8 cellular contexts compared by ENCODE assay signal in the genomic region with DNA sequence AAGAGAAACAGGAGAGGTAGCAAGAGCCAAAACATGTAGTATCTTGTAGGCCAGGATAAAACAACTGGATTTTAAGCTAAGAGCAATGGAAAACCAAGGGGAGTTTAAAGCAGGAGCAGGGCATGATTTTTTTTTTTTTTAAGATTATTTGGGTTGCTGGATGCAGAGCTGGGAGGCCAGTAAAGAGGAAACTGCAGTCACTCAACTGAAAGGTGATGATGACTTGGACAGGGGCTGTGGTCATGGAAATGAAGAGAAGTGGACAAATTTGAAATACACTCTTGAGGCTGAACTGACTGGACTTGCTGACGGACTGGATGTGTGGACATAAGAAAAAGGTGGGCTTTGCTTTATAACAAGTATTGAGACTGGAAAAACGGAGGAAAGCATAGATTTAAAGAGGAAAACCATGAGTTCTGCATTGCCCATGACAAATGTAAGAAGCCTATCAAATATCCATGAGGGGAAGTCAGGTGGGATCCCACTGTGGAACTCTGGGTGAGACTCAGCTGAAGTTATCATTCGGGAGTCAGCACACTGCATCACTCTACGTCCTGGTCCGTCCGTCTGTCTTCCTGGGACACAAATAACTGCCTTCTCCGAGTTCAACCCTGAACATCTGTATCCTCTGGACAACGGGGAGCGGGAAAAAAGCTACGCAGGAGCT. TPM values are rescaled to one million over a fixed set of nuclear protein-coding genes. Genes with fewer than 3 reads are reported as not detected.
DNase-seq lines count a peak whose midpoint lies in the region; ATAC-seq and TF ChIP-seq lines count a peak whose summit lies in the region.

No MANE protein-coding gene starts in this region.

- no peak for TF ChIP-seq CTCF in gastrocnemius medialis (IDR thresholded peaks at IDR 0.05 in 4 of 5, conservative IDR thresholded peaks at IDR 0.05 in 1 of 5)

- H3K4me3 ChIP-seq in right cardiac atrium (ENCODE audit: low read length) (peak overlapping the region; percentile 91), gastrocnemius medialis (peak overlapping the region; percentile 71 to 86 (median 75))

- H3K4me1 ChIP-seq in right cardiac atrium (ENCODE audit: control insufficient read depth, insufficient read depth, low read length) (peaks cover 2% of the 10 kb centered on the region), gastrocnemius medialis (peaks cover 31 to 53% of the 10 kb centered on the region in 2 donors)

- no peak for ATAC-seq in activated CD8-positive, alpha-beta memory T cell treated with anti-CD3 and anti-CD28 coated beads, Interleukin-2, amount 10 ng/mL, durations not matched to agents 7 days and 5 days
- ATAC-seq in HG03378 (IDR thresholded peaks at IDR 0.05; ENCODE audit: unreplicated experiment) (peak; percentile 14), right cardiac atrium (peak; percentile 61 to 65), gastrocnemius medialis (peak; percentile 46), GM19452 (IDR thresholded peaks at IDR 0.05; ENCODE audit: unreplicated experiment) (no peak), GM18907 (IDR thresholded peaks at IDR 0.05; ENCODE audit: unreplicated experiment) (no peak)
- peak in 1 of 2 donors; percentile 2 for ATAC-seq in activated T-cell treated with anti-CD3 and anti-CD28 coated beads, Interleukin-2, amount 50 U/mL, for 72 hours (replicated peaks in 1 of 2)

- CTCF ChIA-PET in activated CD8-positive, alpha-beta memory T cell treated with anti-CD3 and anti-CD28 coated beads, Interleukin-2, amount 10 ng/mL, durations not matched to agents 7 days and 5 days (lab: Charles Lee): interaction anchor here (1.2 to 2.4 kb wide), 8 partner anchors 14 to 473 kb away, joined by 3 to 19 read pairs (median 5); partner anchors contain the start of genes CHCHD4 and TMEM43

- H3K36me3 Mint-ChIP-seq in activated CD8-positive, alpha-beta memory T cell treated with anti-CD3 and anti-CD28 coated beads, Interleukin-2, amount 10 ng/mL, durations not matched to agents 7 days and 5 days: peaks cover 20% of the 10 kb centered on the region
- peaks cover 7 to 10% of the 10 kb centered on the region in 2 donors for H3K36me3 Mint-ChIP-seq in activated T-cell treated with anti-CD3 and anti-CD28 coated beads, Interleukin-2, amount 50 U/mL, for 72 hours (ENCODE audit: insufficient read depth in 2 of 2)

- intact Hi-C loops in right cardiac atrium (cut with DNase I) (loop anchor here in 3 of 4 donors (2.0 to 10.0 kb wide), 3 partner anchors 50 to 877 kb away; partner anchors contain the start of genes TMEM43 (in 2 of the 3) and CHCHD4 (in 1 of the 3)), gastrocnemius medialis (cut with DNase I; ENCODE audit: low total_unique reads) (loop anchor here (1.0 to 5.0 kb wide), 3 partner anchors 27 to 1425 kb away; partner anchors contain the start of genes BTD, HACL1 and TMEM43)

- in situ Hi-C loops in gastrocnemius medialis (cut with MboI; ENCODE audit: low sequenced_read_pairs in 4 of 4): no loop called here

- TF ChIP-seq POLR2A in gastrocnemius medialis (IDR thresholded peaks at IDR 0.05): no peak

- no peaks in the 10 kb centered on the region for H3K27me3 ChIP-seq in right cardiac atrium (ENCODE audit: control insufficient read depth, insufficient read depth)
- no peaks in the 10 kb centered on the region for H3K27me3 ChIP-seq in gastrocnemius medialis

- H3K4me1 Mint-ChIP-seq in activated CD8-positive, alpha-beta memory T cell treated with anti-CD3 and anti-CD28 coated beads, Interleukin-2, amount 10 ng/mL, durations not matched to agents 7 days and 5 days: peaks cover 66% of the 10 kb centered on the region
- peaks cover 64% of the 10 kb centered on the region for H3K4me1 Mint-ChIP-seq in activated T-cell treated with anti-CD3 and anti-CD28 coated beads, Interleukin-2, amount 50 U/mL, for 72 hours (ENCODE audit: low read depth)

- H3K27ac ChIP-seq in right cardiac atrium (ENCODE audit: low read length): peak overlapping the region; percentile 96
- H3K27ac ChIP-seq in gastrocnemius medialis: peak overlapping the region; percentile 86 to 91 (median 90)

- peak overlapping the region; percentile 81 for H3K4me3 Mint-ChIP-seq in activated CD8-positive, alpha-beta memory T cell treated with anti-CD3 and anti-CD28 coated beads, Interleukin-2, amount 10 ng/mL, durations not matched to agents 7 days and 5 days
- peak overlapping the region; percentile 89 to 91 for H3K4me3 Mint-ChIP-seq in activated T-cell treated with anti-CD3 and anti-CD28 coated beads, Interleukin-2, amount 50 U/mL, for 72 hours

- peak overlapping the region; percentile 99 for H3K27ac Mint-ChIP-seq in activated CD8-positive, alpha-beta memory T cell treated with anti-CD3 and anti-CD28 coated beads, Interleukin-2, amount 10 ng/mL, durations not matched to agents 7 days and 5 days
- H3K27ac Mint-ChIP-seq in activated T-cell treated with anti-CD3 and anti-CD28 coated beads, Interleukin-2, amount 50 U/mL, for 72 hours: peak overlapping the region; percentile 90

- no peak for DNase-seq in activated CD8-positive, alpha-beta memory T cell treated with anti-CD3 and anti-CD28 coated beads, Interleukin-2, amount 10 ng/mL, durations not matched to agents 7 days and 5 days
- DNase-seq in activated CD8-positive, alpha-beta memory T cell treated with anti-CD3 and anti-CD28 coated beads, Interleukin-2, amount 50 U/mL, for 48 hours: no peak
- peak in 1 of 2 donors; percentile 5 for DNase-seq in activated T-cell treated with anti-CD3 and anti-CD28 coated beads, Interleukin-2, amount 50 U/mL, for 72 hours
- no peak for DNase-seq in right cardiac atrium
- no peak for DNase-seq in gastrocnemius medialis

- peaks cover 0 to 16% of the 10 kb centered on the region in 2 donors for H3K36me3 ChIP-seq in gastrocnemius medialis

- H3K9me3 Mint-ChIP-seq in activated CD8-positive, alpha-beta memory T cell treated with anti-CD3 and anti-CD28 coated beads, Interleukin-2, amount 10 ng/mL, durations not matched to agents 7 days and 5 days (ENCODE audit: low read depth): no peaks in the 10 kb centered on the region
- no peaks in the 10 kb centered on the region for H3K9me3 Mint-ChIP-seq in activated T-cell treated with anti-CD3 and anti-CD28 coated beads, Interleukin-2, amount 50 U/mL, for 72 hours

- H3K9me3 ChIP-seq in right cardiac atrium (ENCODE audit: control insufficient read depth, low read length) (no peaks in the 10 kb centered on the region), gastrocnemius medialis (no peaks in the 10 kb centered on the region)

- H3K27me3 Mint-ChIP-seq in activated CD8-positive, alpha-beta memory T cell treated with anti-CD3 and anti-CD28 coated beads, Interleukin-2, amount 10 ng/mL, durations not matched to agents 7 days and 5 days: no peaks in the 10 kb centered on the region
- no peaks in the 10 kb centered on the region for H3K27me3 Mint-ChIP-seq in activated T-cell treated with anti-CD3 and anti-CD28 coated beads, Interleukin-2, amount 50 U/mL, for 72 hours (ENCODE audit: low read depth)

- 5% methylated on average over 10 of the region's 10 CpGs for WGBS in right cardiac atrium

RNA-seq across cellular contexts. Expression of gene XPC, which starts 0.7 kb away (rescaled TPM):
- total RNA-seq in activated CD8-positive, alpha-beta memory T cell treated with anti-CD3 and anti-CD28 coated beads, Interleukin-2, amount 10 ng/mL, durations not matched to agents 7 days and 5 days: 10 to 100 TPM; 36.0 to 39.5 TPM
- 10 to 100 TPM; 48.4 to 61.0 TPM for total RNA-seq in activated T-cell treated with anti-CD3 and anti-CD28 coated beads, Interleukin-2, amount 50 U/mL, for 72 hours
- total RNA-seq in right cardiac atrium: 10 to 100 TPM; 10.7 to 16.1 (median 14.4) TPM
- polyA plus RNA-seq in right cardiac atrium: 8.8 TPM
- 10 to 100 TPM; 22.0 to 30.6 (median 27.0) TPM for total RNA-seq in gastrocnemius medialis

RNA-seq across cellular contexts. Expression of gene LSM3, which starts 0.9 kb away (rescaled TPM):
- total RNA-seq in activated CD8-positive, alpha-beta memory T cell treated with anti-CD3 and anti-CD28 coated beads, Interleukin-2, amount 10 ng/mL, durations not matched to agents 7 days and 5 days: 10 to 100 TPM; 16.5 to 18.9 TPM
- total RNA-seq in activated T-cell treated with anti-CD3 and anti-CD28 coated beads, Interleukin-2, amount 50 U/mL, for 72 hours: 10 to 100 TPM; 12.4 to 14.3 TPM
- total RNA-seq in right cardiac atrium: 10 to 100 TPM; 13.5 to 16.5 (median 15.2) TPM
- 17.8 TPM for polyA plus RNA-seq in right cardiac atrium
- total RNA-seq in gastrocnemius medialis: 10 to 100 TPM; 11.6 to 16.8 (median 14.2) TPM

RNA-seq across cellular contexts. Expression of gene TMEM43, which starts 52.9 kb away (rescaled TPM):
- 10 to 100 TPM; 27.6 to 31.8 TPM for total RNA-seq in activated CD8-positive, alpha-beta memory T cell treated with anti-CD3 and anti-CD28 coated beads, Interleukin-2, amount 10 ng/mL, durations not matched to agents 7 days and 5 days
- 10 to 100 TPM; 38.4 to 39.9 TPM for total RNA-seq in activated T-cell treated with anti-CD3 and anti-CD28 coated beads, Interleukin-2, amount 50 U/mL, for 72 hours
- total RNA-seq in right cardiac atrium: 100 to 1,000 TPM in 1 of 4 donors, 10 to 100 TPM in 3; 52.4 to 103 (median 68.7) TPM
- 46.7 TPM for polyA plus RNA-seq in right cardiac atrium
- total RNA-seq in gastrocnemius medialis: 100 to 1,000 TPM in 1 of 4 donors, 10 to 100 TPM in 3; 68.2 to 128 (median 78.6) TPM

RNA-seq across cellular contexts. Expression of gene CHCHD4, which starts 53.0 kb away (rescaled TPM):
- total RNA-seq in activated CD8-positive, alpha-beta memory T cell treated with anti-CD3 and anti-CD28 coated beads, Interleukin-2, amount 10 ng/mL, durations not matched to agents 7 days and 5 days: 10 to 100 TPM; 15.2 to 19.7 TPM
- 10 to 100 TPM; 14.7 to 15.6 TPM for total RNA-seq in activated T-cell treated with anti-CD3 and anti-CD28 coated beads, Interleukin-2, amount 50 U/mL, for 72 hours
- 10 to 100 TPM; 21.0 to 30.9 (median 27.4) TPM for total RNA-seq in right cardiac atrium
- 33.4 TPM for polyA plus RNA-seq in right cardiac atrium
- 10 to 100 TPM; 16.2 to 49.4 (median 22.8) TPM for total RNA-seq in gastrocnemius medialis

Comparison
In these comparisons a context has a peak if more than half of its experiments do, and no peak if none do; other contexts are left out.
1. ATAC-seq: peak in HG03378 (single experiment), right cardiac atrium (2 of 2) and gastrocnemius medialis (2 of 2); none in activated CD8-positive, alpha-beta memory T cell treated with anti-CD3 and anti-CD28 coated beads, Interleukin-2, amount 10 ng/mL, durations not matched to agents 7 days and 5 days (single experiment), GM19452 (single experiment) and GM18907 (single experiment).